1 cellular context compared by ENCODE assay signal in genomic region chr14:73788871-73789590, GRCh38.
TF ChIP-seq lines count a peak whose summit lies in the region.

No MANE protein-coding gene starts in this region.

TF ChIP-seq in K562, 482 proteins besides CTCF, POLR2A, EP300 and RAD21 (continued from another document):
- TF ChIP-seq SMAD1 (IDR thresholded peaks at IDR 0.05; ENCODE audit: low read depth, low read length, partially characterized antibody) (no peak), ZNF449 (CRISPR knock-in tag; IDR thresholded peaks at IDR 0.05) (no peak), GABPB2 (CRISPR knock-in tag; conservative IDR thresholded peaks at IDR 0.05) (no peak), GABPA (tag; conservative IDR thresholded peaks at IDR 0.05; ENCODE audit: low read depth) (no peak), CHD1 (IDR thresholded peaks at IDR 0.05; ENCODE audit: low read length) (no peak)
TF ChIP-seq in K562: peak in this region for 0.
